ENCODE assay signal across 19 cellular contexts in genomic region chr19:5237190-5237780, GRCh38.
"Had no signal": no experiment of that assay in that cellular context is flagged by ENCODE, and none has a peak within 500 bp of the region (broad histone marks: within the 10 kb centered on the region; RNA-seq: fewer than 3 reads in every experiment).

No MANE protein-coding gene starts in this region.

- H3K9me3 ChIP-seq: SJCRH30 had no signal

- H3K4me1 ChIP-seq: SJCRH30 had no signal

- H3K4me3 ChIP-seq: SJCRH30 had no signal

- H3K27ac ChIP-seq: HL-60, RWPE1, SJCRH30 had no signal

- ATAC-seq: SK-N-SH treated with all-trans-retinoic acid at 6 μM for 48 hours had no signal

- H3K36me3 ChIP-seq: SJCRH30 had no signal

- FAIRE-seq: HTR-8/SVneo had no signal

- DNase-seq: KBM-7, NCI-H1092, NCI-H1105 treated with DMSO at 0.1 percent for 48 hours, NCI-H1417 treated with DMSO at 0.1 percent for 48 hours, NCI-H146, NCI-H1694 treated with DMSO at 0.1 percent for 48 hours, NCI-H1930, NCI-H2081, NCI-H2107, NCI-H2227 treated with DMSO at 0.1 percent for 48 hours, NCI-H524, NCI-H69, NCI-H774, SHP77 treated with DMSO at 0.1 percent for 48 hours, SJCRH30 had no signal

- H3K27me3 ChIP-seq: SJCRH30 had no signal
